1 cellular context compared by ENCODE assay signal in the genomic region with DNA sequence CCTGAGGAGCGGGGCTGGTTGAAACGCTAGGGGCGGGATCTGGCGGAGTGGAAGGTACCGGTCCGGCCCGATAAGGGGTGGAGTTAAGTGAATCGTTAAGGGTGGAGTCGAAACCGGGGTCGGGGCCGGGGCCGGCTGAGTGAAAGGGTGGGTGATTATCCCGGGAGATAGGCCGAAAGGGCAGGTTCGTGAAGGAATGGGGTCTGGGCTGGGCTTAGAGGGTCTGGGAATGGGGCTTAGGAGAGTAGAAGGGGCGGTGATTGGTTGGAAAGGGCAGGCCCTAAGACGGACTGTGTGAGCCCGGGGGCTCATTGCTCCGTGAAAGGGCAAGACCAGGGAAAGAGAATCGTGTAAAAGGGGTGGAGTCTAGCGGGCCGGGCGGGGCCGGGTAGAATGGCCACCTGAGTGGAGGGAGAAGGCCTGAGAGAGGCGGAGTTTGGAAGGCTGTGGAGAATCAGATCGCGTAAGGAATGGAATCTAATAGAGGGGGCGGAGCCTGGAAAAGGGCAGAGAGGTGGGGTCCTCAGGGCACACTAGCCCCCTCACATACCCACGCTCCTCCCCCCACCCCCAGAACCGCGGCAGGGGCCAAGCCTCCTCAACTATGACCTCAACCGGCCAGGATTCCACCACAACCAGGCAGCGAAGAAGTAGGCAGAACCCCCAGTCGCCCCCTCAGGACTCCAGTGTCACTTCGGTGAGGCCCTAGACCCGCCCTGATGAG.
TF ChIP-seq lines count a peak whose summit lies in the region.

No MANE protein-coding gene starts in this region.

TF ChIP-seq in HepG2, 621 proteins besides CTCF, POLR2A, EP300 and RAD21 (continued from another document):
- peak; percentile 15 for TF ChIP-seq YY1 (IDR thresholded peaks at IDR 0.05; ENCODE audit: insufficient read depth, insufficient replicate concordance, low read depth, low read length)
- no peak for TF ChIP-seq CBX1 (IDR thresholded peaks at IDR 0.05; ENCODE audit: low read depth)
- 0 out of 2 replicates have a peak, but pooled peaks have one; percentile 23 for TF ChIP-seq ZNF160 (CRISPR knock-in tag; IDR thresholded peaks at IDR 0.05)
- TF ChIP-seq, protein P1, sequence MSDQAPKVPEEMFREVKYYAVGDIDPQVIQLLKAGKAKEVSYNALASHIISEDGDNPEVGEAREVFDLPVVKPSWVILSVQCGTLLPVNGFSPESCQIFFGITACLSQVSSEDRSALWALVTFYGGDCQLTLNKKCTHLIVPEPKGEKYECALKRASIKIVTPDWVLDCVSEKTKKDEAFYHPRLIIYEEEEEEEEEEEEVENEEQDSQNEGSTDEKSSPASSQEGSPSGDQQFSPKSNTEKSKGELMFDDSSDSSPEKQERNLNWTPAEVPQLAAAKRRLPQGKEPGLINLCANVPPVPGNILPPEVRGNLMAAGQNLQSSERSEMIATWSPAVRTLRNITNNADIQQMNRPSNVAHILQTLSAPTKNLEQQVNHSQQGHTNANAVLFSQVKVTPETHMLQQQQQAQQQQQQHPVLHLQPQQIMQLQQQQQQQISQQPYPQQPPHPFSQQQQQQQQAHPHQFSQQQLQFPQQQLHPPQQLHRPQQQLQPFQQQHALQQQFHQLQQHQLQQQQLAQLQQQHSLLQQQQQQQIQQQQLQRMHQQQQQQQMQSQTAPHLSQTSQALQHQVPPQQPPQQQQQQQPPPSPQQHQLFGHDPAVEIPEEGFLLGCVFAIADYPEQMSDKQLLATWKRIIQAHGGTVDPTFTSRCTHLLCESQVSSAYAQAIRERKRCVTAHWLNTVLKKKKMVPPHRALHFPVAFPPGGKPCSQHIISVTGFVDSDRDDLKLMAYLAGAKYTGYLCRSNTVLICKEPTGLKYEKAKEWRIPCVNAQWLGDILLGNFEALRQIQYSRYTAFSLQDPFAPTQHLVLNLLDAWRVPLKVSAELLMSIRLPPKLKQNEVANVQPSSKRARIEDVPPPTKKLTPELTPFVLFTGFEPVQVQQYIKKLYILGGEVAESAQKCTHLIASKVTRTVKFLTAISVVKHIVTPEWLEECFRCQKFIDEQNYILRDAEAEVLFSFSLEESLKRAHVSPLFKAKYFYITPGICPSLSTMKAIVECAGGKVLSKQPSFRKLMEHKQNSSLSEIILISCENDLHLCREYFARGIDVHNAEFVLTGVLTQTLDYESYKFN (CRISPR knock-in tag; conservative IDR thresholded peaks at IDR 0.05) = 0 out of 2 replicates have a peak, but pooled peaks have one; percentile 26
- no peak for TF ChIP-seq KDM3A (CRISPR knock-in tag; IDR thresholded peaks at IDR 0.05; ENCODE audit: low read depth)
